25 cellular contexts compared by ENCODE assay signal in the genomic region with DNA sequence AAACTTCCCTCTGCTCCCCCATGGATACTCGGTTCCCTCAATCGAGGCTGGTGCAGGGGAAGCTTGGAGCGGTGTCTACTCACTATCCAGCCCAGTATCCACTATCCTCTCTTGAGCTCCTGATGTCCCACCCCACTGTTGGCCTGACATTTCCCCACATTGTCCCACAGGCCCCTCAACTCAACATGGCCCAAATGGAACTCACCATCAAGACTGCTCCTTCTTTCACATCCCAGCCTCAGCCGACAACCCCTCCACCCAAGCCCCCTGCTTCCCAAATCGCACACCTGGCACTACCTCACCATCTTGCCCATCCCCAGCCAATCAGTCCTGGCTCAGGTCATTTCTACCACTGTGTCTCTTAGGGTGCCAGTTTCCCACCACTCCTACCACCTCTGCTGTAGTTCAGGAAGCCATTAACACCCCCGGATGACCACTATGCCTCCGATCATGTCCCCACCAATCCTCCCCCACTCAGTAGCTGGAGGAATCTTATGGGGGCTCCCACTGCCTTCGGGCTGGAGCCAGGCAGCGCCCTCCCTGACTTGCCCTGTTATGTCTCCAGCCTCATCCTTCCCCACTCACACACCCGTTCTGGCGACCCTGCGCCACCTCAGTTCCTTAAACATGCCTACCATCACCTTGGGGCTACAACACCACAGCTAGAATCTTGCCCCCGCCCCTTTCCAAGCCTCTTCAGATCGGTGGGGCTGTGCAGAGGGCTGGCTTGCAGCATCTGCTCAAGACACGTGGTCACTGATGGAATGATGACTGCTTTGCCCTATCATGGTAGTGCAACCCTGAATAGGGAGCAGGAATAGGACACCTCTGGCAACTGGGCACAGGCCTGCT.
"Had no signal": no experiment of that assay in that cellular context is flagged by ENCODE, and none has a peak within 500 bp of the region (broad histone marks: within the 10 kb centered on the region; RNA-seq: fewer than 3 reads in every experiment).

No MANE protein-coding gene starts in this region.

- H3K27ac ChIP-seq: colonic mucosa, foreskin keratinocyte, parathyroid adenoma, psoas muscle, skin epidermis, suprapubic skin, thyroid gland, vagina had no signal

- DNase-seq: colonic mucosa; effector CD4-positive, alpha-beta T cell; endodermal cell; erythroblast; foreskin keratinocyte; kidney glomerular epithelial cell; occipital lobe; psoas muscle; retina; stimulated activated CD4-positive, alpha-beta T cell treated with anti-CD3 and anti-CD28 coated beads, Interleukin-12 subunit alpha, Interleukin-12 subunit beta, amount 100 ng/mL, for 4 hours; stimulated activated CD4-positive, alpha-beta T cell treated with anti-CD3 and anti-CD28 coated beads, Interleukin-4, amount 100 ng/mL, for 1 hour; stimulated activated CD8-positive, alpha-beta memory T cell treated with anti-CD3 and anti-CD28 coated beads, Interleukin-4, amount 100 ng/mL, for 48 hours; stimulated activated naive CD8-positive, alpha-beta T cell treated with anti-CD3 and anti-CD28 coated beads, Interleukin-15, Interleukin-2, amounts not matched to agents 100 U/mL and 50 U/mL, for 24 hours; thyroid gland had no signal

- H3K4me1 ChIP-seq: colonic mucosa, foreskin keratinocyte, parathyroid adenoma, psoas muscle, suprapubic skin, thyroid gland, vagina had no signal

- FAIRE-seq: endothelial cell of umbilical vein had no signal

- H3K27ac Mint-ChIP-seq: endodermal cell; stimulated activated effector memory CD8-positive, alpha-beta T cell treated with anti-CD3 and anti-CD28 coated beads, Interleukin-12 subunit alpha, Interleukin-12 subunit beta, amount 100 ng/mL, for 72 hours; type B pancreatic cell had no signal

- H3K4me3 Mint-ChIP-seq: endodermal cell; naive thymus-derived CD8-positive, alpha-beta T cell; stimulated activated effector memory CD8-positive, alpha-beta T cell treated with anti-CD3 and anti-CD28 coated beads, Interleukin-12 subunit alpha, Interleukin-12 subunit beta, amount 100 ng/mL, for 72 hours; type B pancreatic cell had no signal

- H3K4me1 Mint-ChIP-seq: naive thymus-derived CD8-positive, alpha-beta T cell; stimulated activated effector memory CD8-positive, alpha-beta T cell treated with anti-CD3 and anti-CD28 coated beads, Interleukin-12 subunit alpha, Interleukin-12 subunit beta, amount 100 ng/mL, for 72 hours had no signal

- H3K9me3 ChIP-seq: colonic mucosa, mucosa of descending colon, psoas muscle, suprapubic skin, thyroid gland, vagina had no signal

- H3K9me3 Mint-ChIP-seq: endodermal cell; naive thymus-derived CD8-positive, alpha-beta T cell; stimulated activated effector memory CD8-positive, alpha-beta T cell treated with anti-CD3 and anti-CD28 coated beads, Interleukin-12 subunit alpha, Interleukin-12 subunit beta, amount 100 ng/mL, for 72 hours; type B pancreatic cell had no signal

- H3K36me3 ChIP-seq: colonic mucosa, suprapubic skin, thyroid gland, vagina had no signal

- H3K27me3 ChIP-seq: colonic mucosa, foreskin keratinocyte, hepatocyte, suprapubic skin, thyroid gland, vagina had no signal

- H3K27me3 Mint-ChIP-seq: type B pancreatic cell had no signal

- H3K4me3 ChIP-seq: colonic mucosa, hepatocyte, mucosa of descending colon, psoas muscle, skin epidermis, suprapubic skin, thyroid gland, vagina had no signal

- H3K36me3 Mint-ChIP-seq: naive thymus-derived CD8-positive, alpha-beta T cell; stimulated activated effector memory CD8-positive, alpha-beta T cell treated with anti-CD3 and anti-CD28 coated beads, Interleukin-12 subunit alpha, Interleukin-12 subunit beta, amount 100 ng/mL, for 72 hours; type B pancreatic cell had no signal

- ATAC-seq: foreskin keratinocyte; mucosa of descending colon; naive thymus-derived CD8-positive, alpha-beta T cell; sciatic nerve; stimulated activated effector memory CD8-positive, alpha-beta T cell treated with anti-CD3 and anti-CD28 coated beads, Interleukin-12 subunit alpha, Interleukin-12 subunit beta, amount 100 ng/mL, for 72 hours; stimulated activated naive CD8-positive, alpha-beta T cell treated with anti-CD3 and anti-CD28 coated beads, Interleukin-15, Interleukin-2, amounts not matched to agents 100 U/mL and 50 U/mL, for 24 hours had no signal
